Comparison of ENCODE assay signal across 17 cellular contexts in genomic region chr2:16119741-16120140, GRCh38.
"Had no signal": no experiment of that assay in that cellular context is flagged by ENCODE, and none has a peak within 500 bp of the region (broad histone marks: within the 10 kb centered on the region; RNA-seq: fewer than 3 reads in every experiment).

No MANE protein-coding gene starts in this region.

- DNase-seq: NCI-H1092; NCI-H1417; NCI-H1436 treated with DMSO at 0.1 percent for 48 hours; NCI-H1694; NCI-H187 treated with DMSO at 0.1 percent for 48 hours; NCI-H2029 treated with DMSO at 0.1 percent for 48 hours; NCI-H2227 treated with DMSO at 0.1 percent for 48 hours; NCI-H69; NCI-H774; NK-92 treated with Interleukin-12 subunit alpha and Interleukin-12 subunit beta, amount 100 ng/mL, for 24 hours; PC-3; SHP77; T-helper 1 cell; T-helper 17 cell had no signal

- H3K27ac ChIP-seq: HL-60, RWPE1 had no signal

- H3K4me3 ChIP-seq: K562 had no signal
